Comparison of ENCODE assay signal across 15 cellular contexts in the genomic region with DNA sequence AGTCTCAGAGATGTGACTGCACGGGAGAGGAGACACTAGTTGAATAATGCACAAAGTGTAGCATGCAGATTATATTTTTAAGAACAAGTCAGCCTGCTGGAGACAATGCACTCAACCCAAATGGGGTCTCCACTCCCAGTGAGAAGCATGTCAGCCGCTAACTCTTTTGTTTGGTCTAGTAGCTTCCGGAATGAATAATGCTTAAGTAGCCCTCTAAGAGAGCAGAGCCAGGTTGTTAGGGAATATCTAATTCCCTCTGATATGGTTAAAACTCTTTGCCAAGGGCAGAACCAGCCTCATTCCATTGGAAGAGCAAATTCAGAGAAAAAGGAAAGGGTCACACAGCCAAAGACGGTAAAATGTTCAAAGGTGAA.
DNase-seq lines count a peak whose midpoint lies in the region; ATAC-seq and TF ChIP-seq lines count a peak whose summit lies in the region.
"Had no signal": no experiment of that assay in that cellular context is flagged by ENCODE, and none has a peak within 500 bp of the region (broad histone marks: within the 10 kb centered on the region; RNA-seq: fewer than 3 reads in every experiment).

No MANE protein-coding gene starts in this region.

- peak overlapping the region in 10 of 11 experiments; percentile 9 to 80 (median 43); a peak in 16 of 22 replicates for H3K4me2 ChIP-seq in BLaER1 treated with 17β-estradiol and CSF1 and Interleukin-3, amounts not matched to agents 10 nM and 100 nM

- H3K9me3 Mint-ChIP-seq in CD8-positive, alpha-beta T cell: no peaks in the 10 kb centered on the region
- H3K9me3 Mint-ChIP-seq in activated B cell treated with CpG ODN at 0.5 μM for 24 hours (no peaks in the 10 kb centered on the region), memory B cell (no peaks in the 10 kb centered on the region)

- intact Hi-C loops in CD8-positive, alpha-beta T cell (cut with DNase I, micrococcal nuclease): loop anchor here (1.0 to 10.0 kb wide), 5 partner anchors 12 to 644 kb away; no protein-coding TSS in a partner anchor
- intact Hi-C loops in activated B cell treated with CpG ODN at 0.5 μM for 24 hours (cut with micrococcal nuclease): loop anchor here (1.0 to 2.0 kb wide), 2 partner anchors 18 to 27 kb away; no protein-coding TSS in a partner anchor
- intact Hi-C loops in sciatic nerve (cut with DNase I): no loop called here

- H3K9ac ChIP-seq in BLaER1 treated with 17β-estradiol and CSF1 and Interleukin-3, amounts not matched to agents 10 nM and 100 nM: peak overlapping the region in 1 of 11 experiments; percentile 0; a peak in 1 of 22 replicates

- H3K36me3 ChIP-seq in BLaER1 treated with 17β-estradiol and CSF1 and Interleukin-3, amounts not matched to agents 10 nM and 100 nM: peaks cover 0 to 100% (median 59%) of the 10 kb centered on the region in 11 experiments; a peak in 14 of 22 replicates
- peaks cover 22% of the 10 kb centered on the region for H3K36me3 ChIP-seq in CD8-positive, alpha-beta T cell (ENCODE audit: insufficient read depth, low read length)
- H3K36me3 ChIP-seq: esophagus squamous epithelium, suprapubic skin had no signal

- DNase-seq in CD8-positive, alpha-beta T cell: no peak
- DNase-seq in activated B cell treated with CpG ODN at 0.5 μM for 24 hours: no peak
- no peak for DNase-seq in memory B cell (ENCODE audit: low spot score in 2 of 2)
- DNase-seq in NCI-H2171 (lab: John Stamatoyannopoulos, UW): no peak
- no peak for DNase-seq in sciatic nerve (ENCODE audit: low spot score)
- no peak for DNase-seq in ACHN
- DNase-seq in HK-2 (ENCODE audit: unreplicated experiment): no peak
- DNase-seq: esophagus squamous epithelium; kidney; NCI-H1417 treated with DMSO at 0.1 percent for 48 hours; NCI-H510A; stimulated activated CD4-positive, alpha-beta T cell treated with anti-CD3 and anti-CD28 coated beads, Interleukin-12 subunit alpha, Interleukin-12 subunit beta, amount 100 ng/mL, for 4 hours had no signal

- peaks cover 83% of the 10 kb centered on the region for H3K36me3 Mint-ChIP-seq in CD8-positive, alpha-beta T cell
- H3K36me3 Mint-ChIP-seq in activated B cell treated with CpG ODN at 0.5 μM for 24 hours (ENCODE audit: low read depth) (no peaks in the 10 kb centered on the region), memory B cell (peaks cover 2% of the 10 kb centered on the region)

- H3K4me3 Mint-ChIP-seq in CD8-positive, alpha-beta T cell: peak overlapping the region; percentile 81
- H3K4me3 Mint-ChIP-seq in activated B cell treated with CpG ODN at 0.5 μM for 24 hours (peak overlapping the region; percentile 74), memory B cell (peak overlapping the region; percentile 80)

- peaks cover 0 to 100% (median 0%) of the 10 kb centered on the region in 11 experiments; a peak in 6 of 22 replicates for H4K20me1 ChIP-seq in BLaER1 treated with 17β-estradiol and CSF1 and Interleukin-3, amounts not matched to agents 10 nM and 100 nM

- H3K4me1 ChIP-seq in BLaER1 treated with 17β-estradiol and CSF1 and Interleukin-3, amounts not matched to agents 10 nM and 100 nM: peaks cover 67 to 90% (median 76%) of the 10 kb centered on the region in 10 experiments
- H3K4me1 ChIP-seq in CD8-positive, alpha-beta T cell (ENCODE audit: insufficient read depth, low read length): peaks cover 75% of the 10 kb centered on the region

- no peak for ATAC-seq in CD8-positive, alpha-beta T cell
- ATAC-seq in activated B cell treated with CpG ODN at 0.5 μM for 24 hours (ENCODE audit: low read depth) (no peak), memory B cell (ENCODE audit: low read depth) (no peak), sciatic nerve (no peak)

- TF ChIP-seq CTCF in CD8-positive, alpha-beta T cell (IDR thresholded peaks at IDR 0.05): no peak
- no peak for TF ChIP-seq CTCF in activated B cell treated with CpG ODN at 0.5 μM for 24 hours (IDR thresholded peaks at IDR 0.05)

- in situ Hi-C loops in ACHN (cut with HindIII; ENCODE audit: low pct_ligation_motif_present, low pct_unique_long_range_greater_than_20kb, low sequenced_read_pairs): no loop called here

- no peaks in the 10 kb centered on the region for H3K27me3 ChIP-seq in BLaER1 treated with 17β-estradiol and CSF1 and Interleukin-3, amounts not matched to agents 10 nM and 100 nM
- no peaks in the 10 kb centered on the region for H3K27me3 ChIP-seq in CD8-positive, alpha-beta T cell (ENCODE audit: insufficient read depth, low read length)
- H3K27me3 ChIP-seq: suprapubic skin had no signal

- H3K27me3 Mint-ChIP-seq in CD8-positive, alpha-beta T cell (ENCODE audit: low read depth): no peaks in the 10 kb centered on the region
- H3K27me3 Mint-ChIP-seq in activated B cell treated with CpG ODN at 0.5 μM for 24 hours (no peaks in the 10 kb centered on the region), memory B cell (no peaks in the 10 kb centered on the region)

- H3K4me3 ChIP-seq in BLaER1 treated with 17β-estradiol and CSF1 and Interleukin-3, amounts not matched to agents 10 nM and 100 nM: no peak overlapping the region
- H3K4me3 ChIP-seq in CD8-positive, alpha-beta T cell (ENCODE audit: low read depth, low read length): peak overlapping the region; percentile 63
- H3K4me3 ChIP-seq: esophagus squamous epithelium, suprapubic skin had no signal

- POLR2A ChIA-PET in CD8-positive, alpha-beta T cell (lab: Charles Lee): interaction anchor here (0.9 to 26.7 kb wide), 15 partner anchors 8 to 866 kb away, joined by 3 to 472 read pairs (median 5); no protein-coding TSS in a partner anchor
- POLR2A ChIA-PET in activated B cell treated with CpG ODN at 0.5 μM for 24 hours (lab: Charles Lee): interaction anchor here (0.9 to 9.9 kb wide), 10 partner anchors 9 to 59 kb away, joined by 3 to 100 read pairs (median 10); no protein-coding TSS in a partner anchor

- H3K27ac ChIP-seq in BLaER1 treated with 17β-estradiol and CSF1 and Interleukin-3, amounts not matched to agents 10 nM and 100 nM: peak overlapping the region in 4 of 11 experiments; percentile 0 to 39 (median 16); a peak in 1 of 22 replicates
- peak overlapping the region; percentile 72 for H3K27ac ChIP-seq in CD8-positive, alpha-beta T cell (ENCODE audit: low read depth, low read length)
- H3K27ac ChIP-seq: suprapubic skin, VCaP had no signal

- H3K9me3 ChIP-seq in BLaER1 treated with 17β-estradiol and CSF1 and Interleukin-3, amounts not matched to agents 10 nM and 100 nM (replicated peaks in 1 of 11): no peaks in the 10 kb centered on the region; a peak in 1 of 22 replicates
- H3K9me3 ChIP-seq in CD8-positive, alpha-beta T cell (ENCODE audit: low read length): no peaks in the 10 kb centered on the region
- H3K9me3 ChIP-seq: esophagus squamous epithelium, suprapubic skin had no signal

- H3K27ac Mint-ChIP-seq in CD8-positive, alpha-beta T cell: peak overlapping the region; percentile 99
- peak overlapping the region; percentile 90 for H3K27ac Mint-ChIP-seq in activated B cell treated with CpG ODN at 0.5 μM for 24 hours
- peak overlapping the region; percentile 76 for H3K27ac Mint-ChIP-seq in memory B cell

- H3K4me1 Mint-ChIP-seq in CD8-positive, alpha-beta T cell (ENCODE audit: low read depth): peaks cover 85% of the 10 kb centered on the region
- peaks cover 91% of the 10 kb centered on the region for H3K4me1 Mint-ChIP-seq in activated B cell treated with CpG ODN at 0.5 μM for 24 hours
- peaks cover 60% of the 10 kb centered on the region for H3K4me1 Mint-ChIP-seq in memory B cell

- CTCF ChIA-PET in CD8-positive, alpha-beta T cell (lab: Charles Lee): interaction anchor here (0.8 to 4.7 kb wide), 7 partner anchors 11 to 62 kb away, joined by 3 to 21 read pairs (median 7); no protein-coding TSS in a partner anchor
- CTCF ChIA-PET in activated B cell treated with CpG ODN at 0.5 μM for 24 hours (lab: Charles Lee): interaction anchor here (1.0 to 5.7 kb wide), 2 partner anchors 48 to 62 kb away, joined by 3 to 36 read pairs; no protein-coding TSS in a partner anchor
